In genomic region chr16:10538583-10538982, GRCh38 we compare ENCODE assay signal across 35 cellular contexts. TPM values are rescaled to one million over a fixed set of nuclear protein-coding genes. Genes with fewer than 3 reads are reported as not detected.
"Had no signal": no experiment of that assay in that cellular context is flagged by ENCODE, and none has a peak within 500 bp of the region (broad histone marks: within the 10 kb centered on the region; RNA-seq: fewer than 3 reads in every experiment).

No MANE protein-coding gene starts in this region.

- ATAC-seq: activated CD4-positive, CD25-positive, alpha-beta regulatory T cell treated with anti-CD3 and anti-CD28 coated beads, Interleukin-2, amount 50 U/mL, for 24 hours; activated CD8-positive, alpha-beta T cell treated with anti-CD3 and anti-CD28 coated beads for 36 hours; activated naive CD8-positive, alpha-beta T cell treated with anti-CD3 and anti-CD28 coated beads, Interleukin-2, amount 50 U/mL, for 24 hours; activated T-cell treated with anti-CD3 and anti-CD28 coated beads, Interleukin-2, amount 50 U/mL, for 4 hours; body of pancreas; T-helper 17 cell had no signal

- H3K36me3 ChIP-seq: breast epithelium had no signal

- H3K27ac ChIP-seq: adrenal gland, body of pancreas, breast epithelium, cardiac muscle cell, coronary artery, dorsolateral prefrontal cortex, heart left ventricle, WERI-Rb-1 had no signal

- H3K27me3 Mint-ChIP-seq: activated naive CD4-positive, alpha-beta T cell treated with anti-CD3 and anti-CD28 coated beads, Interleukin-2, amount 50 U/mL, for 24 hours; activated naive CD8-positive, alpha-beta T cell treated with anti-CD3 and anti-CD28 coated beads for 36 hours; activated naive CD8-positive, alpha-beta T cell treated with anti-CD3 and anti-CD28 coated beads, Interleukin-2, amount 50 U/mL, for 24 hours; dendritic cell treated with granulocyte-macrophage colony-stimulating factor and Interleukin-4, amounts not matched to agents 40 ng/mL and 50 ng/mL, for 4 days had no signal

- DNase-seq: activated B cell treated with CpG ODN at 0.5 μM for 24 hours; activated CD4-positive, alpha-beta T cell treated with anti-CD3 and anti-CD28 coated beads for 48 hours; activated CD4-positive, alpha-beta T cell treated with anti-CD3 and anti-CD28 coated beads, Interleukin-2, amount 50 U/mL, for 1 hour; activated CD4-positive, alpha-beta T cell treated with anti-CD3 and anti-CD28 coated beads, Interleukin-2, amount 50 U/mL, for 48 hours; activated CD8-positive, alpha-beta memory T cell treated with anti-CD3 and anti-CD28 coated beads for 24 hours; activated CD8-positive, alpha-beta T cell treated with anti-CD3 and anti-CD28 coated beads for 36 hours; activated effector memory CD4-positive, alpha-beta T cell treated with anti-CD3 and anti-CD28 coated beads, Interleukin-2, amount 50 U/mL, for 16 hours; activated naive CD4-positive, alpha-beta T cell treated with anti-CD3 and anti-CD28 coated beads for 36 hours; activated naive CD8-positive, alpha-beta T cell treated with anti-CD3 and anti-CD28 coated beads for 36 hours; activated naive CD8-positive, alpha-beta T cell treated with anti-CD3 and anti-CD28 coated beads, Interleukin-2, amount 50 U/mL, for 24 hours; activated T-cell treated with anti-CD3 and anti-CD28 coated beads, Interleukin-2, amount 50 U/mL, for 4 hours; adrenal gland; amygdala; body of pancreas; central memory CD4-positive, alpha-beta T cell; cerebellar nuclear complex; effector memory CD4-positive, alpha-beta T cell; endodermal cell; foreskin fibroblast; heart left ventricle; T-helper 1 cell; T-helper 17 cell; T1000; WERI-Rb-1 had no signal

- H3K4me1 ChIP-seq: adrenal gland, body of pancreas, breast epithelium had no signal

- FAIRE-seq: frontal cortex had no signal

- H3K4me3 ChIP-seq: adrenal gland, body of pancreas, breast epithelium, cardiac muscle cell, coronary artery, dorsolateral prefrontal cortex, heart left ventricle had no signal

- H3K4me1 Mint-ChIP-seq: activated B cell treated with CpG ODN at 0.5 μM for 24 hours; activated naive CD4-positive, alpha-beta T cell treated with anti-CD3 and anti-CD28 coated beads, Interleukin-2, amount 50 U/mL, for 24 hours; activated naive CD8-positive, alpha-beta T cell treated with anti-CD3 and anti-CD28 coated beads for 36 hours; activated naive CD8-positive, alpha-beta T cell treated with anti-CD3 and anti-CD28 coated beads, Interleukin-2, amount 50 U/mL, for 24 hours; endodermal cell; T-helper 17 cell had no signal

- H3K9me3 Mint-ChIP-seq: activated B cell treated with CpG ODN at 0.5 μM for 24 hours; activated CD8-positive, alpha-beta T cell treated with anti-CD3 and anti-CD28 coated beads for 36 hours; activated naive CD4-positive, alpha-beta T cell treated with anti-CD3 and anti-CD28 coated beads for 36 hours; activated naive CD4-positive, alpha-beta T cell treated with anti-CD3 and anti-CD28 coated beads, Interleukin-2, amount 50 U/mL, for 24 hours; activated naive CD8-positive, alpha-beta T cell treated with anti-CD3 and anti-CD28 coated beads for 36 hours; activated naive CD8-positive, alpha-beta T cell treated with anti-CD3 and anti-CD28 coated beads, Interleukin-2, amount 50 U/mL, for 24 hours; activated T-cell treated with anti-CD3 and anti-CD28 coated beads, Interleukin-2, amount 50 U/mL, for 4 hours; activated T-helper 1 cell treated with anti-CD3 and anti-CD28 coated beads, Interleukin-12 subunit alpha, Interleukin-12 subunit beta, Interleukin-2, Interleukin-4 antibody, amounts not matched to agents 30 ng/mL and 10 ng/mL and 1 ng/mL, durations not matched to agents 14 hours and 24 hours and 36 hours; activated T-helper 2 cell treated with anti-CD3 and anti-CD28 coated beads, Interferon-gamma antibody, Interleukin-2, Interleukin-4, amounts not matched to agents 10 μg/mL and 5 μg/mL and 100 μg/mL, durations not matched to agents 14 hours and 24 hours and 36 hours; dendritic cell treated with granulocyte-macrophage colony-stimulating factor and Interleukin-4, amounts not matched to agents 40 ng/mL and 50 ng/mL, for 4 days; endodermal cell; T-helper 2 cell treated with Interferon-gamma antibody and Interleukin-4, amounts not matched to agents 5 μg/mL and 100 μg/mL, for 36 hours had no signal

- H3K27ac Mint-ChIP-seq: activated B cell treated with CpG ODN at 0.5 μM for 24 hours; activated CD8-positive, alpha-beta T cell treated with anti-CD3 and anti-CD28 coated beads for 36 hours; activated naive CD4-positive, alpha-beta T cell treated with anti-CD3 and anti-CD28 coated beads for 36 hours; activated naive CD4-positive, alpha-beta T cell treated with anti-CD3 and anti-CD28 coated beads, Interleukin-2, amount 50 U/mL, for 24 hours; activated naive CD8-positive, alpha-beta T cell treated with anti-CD3 and anti-CD28 coated beads for 36 hours; activated naive CD8-positive, alpha-beta T cell treated with anti-CD3 and anti-CD28 coated beads, Interleukin-2, amount 50 U/mL, for 24 hours; activated T-helper 1 cell treated with anti-CD3 and anti-CD28 coated beads, Interleukin-12 subunit alpha, Interleukin-12 subunit beta, Interleukin-2, Interleukin-4 antibody, amounts not matched to agents 30 ng/mL and 10 ng/mL and 1 ng/mL, durations not matched to agents 14 hours and 24 hours and 36 hours; activated T-helper 2 cell treated with anti-CD3 and anti-CD28 coated beads, Interferon-gamma antibody, Interleukin-2, Interleukin-4, amounts not matched to agents 10 μg/mL and 5 μg/mL and 100 μg/mL, durations not matched to agents 14 hours and 24 hours and 36 hours; dendritic cell treated with granulocyte-macrophage colony-stimulating factor and Interleukin-4, amounts not matched to agents 40 ng/mL and 50 ng/mL, for 4 days; endodermal cell; T-helper 17 cell; T-helper 2 cell treated with Interferon-gamma antibody and Interleukin-4, amounts not matched to agents 5 μg/mL and 100 μg/mL, for 36 hours had no signal

- H3K36me3 Mint-ChIP-seq: activated naive CD4-positive, alpha-beta T cell treated with anti-CD3 and anti-CD28 coated beads, Interleukin-2, amount 50 U/mL, for 24 hours; activated naive CD8-positive, alpha-beta T cell treated with anti-CD3 and anti-CD28 coated beads for 36 hours had no signal

- H3K4me3 Mint-ChIP-seq: activated B cell treated with CpG ODN at 0.5 μM for 24 hours; activated CD8-positive, alpha-beta T cell treated with anti-CD3 and anti-CD28 coated beads for 36 hours; activated naive CD4-positive, alpha-beta T cell treated with anti-CD3 and anti-CD28 coated beads for 36 hours; activated naive CD4-positive, alpha-beta T cell treated with anti-CD3 and anti-CD28 coated beads, Interleukin-2, amount 50 U/mL, for 24 hours; activated naive CD8-positive, alpha-beta T cell treated with anti-CD3 and anti-CD28 coated beads for 36 hours; activated naive CD8-positive, alpha-beta T cell treated with anti-CD3 and anti-CD28 coated beads, Interleukin-2, amount 50 U/mL, for 24 hours; activated T-cell treated with anti-CD3 and anti-CD28 coated beads, Interleukin-2, amount 50 U/mL, for 4 hours; activated T-helper 1 cell treated with anti-CD3 and anti-CD28 coated beads, Interleukin-12 subunit alpha, Interleukin-12 subunit beta, Interleukin-2, Interleukin-4 antibody, amounts not matched to agents 30 ng/mL and 10 ng/mL and 1 ng/mL, durations not matched to agents 14 hours and 24 hours and 36 hours; dendritic cell treated with granulocyte-macrophage colony-stimulating factor and Interleukin-4, amounts not matched to agents 40 ng/mL and 50 ng/mL, for 4 days; endodermal cell; T-helper 17 cell; T-helper 2 cell treated with Interferon-gamma antibody and Interleukin-4, amounts not matched to agents 5 μg/mL and 100 μg/mL, for 36 hours had no signal

- H3K27me3 ChIP-seq: adrenal gland, body of pancreas, breast epithelium, cardiac muscle cell, dorsolateral prefrontal cortex, heart left ventricle had no signal

- H3K9me3 ChIP-seq: adrenal gland, body of pancreas, breast epithelium, heart left ventricle had no signal

RNA-seq across cellular contexts. Expression of gene EMP2, which starts 41.8 kb away (rescaled TPM):
- total RNA-seq: activated B cell treated with CpG ODN at 0.5 μM for 24 hours; activated CD8-positive, alpha-beta T cell treated with anti-CD3 and anti-CD28 coated beads for 36 hours; activated naive CD4-positive, alpha-beta T cell treated with anti-CD3 and anti-CD28 coated beads for 36 hours; activated naive CD8-positive, alpha-beta T cell treated with anti-CD3 and anti-CD28 coated beads for 36 hours; activated T-helper 1 cell treated with anti-CD3 and anti-CD28 coated beads, Interleukin-12 subunit alpha, Interleukin-12 subunit beta, Interleukin-2, Interleukin-4 antibody, amounts not matched to agents 30 ng/mL and 10 ng/mL and 1 ng/mL, durations not matched to agents 14 hours and 24 hours and 36 hours; T-helper 17 cell had no signal
